25 cellular contexts compared by ENCODE assay signal in the genomic region with DNA sequence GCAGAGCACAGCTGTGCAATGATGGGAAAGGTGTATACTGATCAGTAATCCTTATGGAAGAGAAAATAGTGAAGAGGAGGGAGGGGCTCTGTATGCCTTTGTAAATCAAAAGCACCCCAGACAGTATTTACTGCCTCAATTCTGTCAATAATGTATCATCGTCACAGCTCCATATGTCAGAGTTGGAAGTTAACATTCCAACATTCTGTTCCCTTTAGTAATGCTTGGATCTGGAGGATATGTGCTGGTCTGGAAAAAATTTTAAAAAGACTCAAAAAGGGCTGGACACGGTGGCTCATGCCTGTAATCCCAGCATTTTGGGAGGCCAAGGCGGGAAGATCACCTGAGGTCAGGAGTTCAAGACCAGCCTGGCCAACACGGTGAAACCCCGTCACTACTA.
"Had no signal": no experiment of that assay in that cellular context is flagged by ENCODE, and none has a peak within 500 bp of the region (broad histone marks: within the 10 kb centered on the region; RNA-seq: fewer than 3 reads in every experiment).

No MANE protein-coding gene starts in this region.

- H3K36me3 ChIP-seq: left lung, lower lobe of right lung, pancreas, prostate gland, spleen, tibial nerve, upper lobe of right lung had no signal

- DNase-seq: hypothalamus; immature natural killer cell; kidney; left colon; left lung; lower lobe of right lung; mammary epithelial cell; naive thymus-derived CD8-positive, alpha-beta T cell; nucleus accumbens; pancreas; posterior cingulate gyrus; retina; right cardiac atrium; spleen; stimulated activated CD4-positive, alpha-beta T cell treated with anti-CD3 and anti-CD28 coated beads, Interleukin-4, amount 100 ng/mL, for 4 hours; stimulated activated CD8-positive, alpha-beta memory T cell treated with anti-CD3 and anti-CD28 coated beads, Interleukin-4, amount 100 ng/mL, for 48 hours; stimulated activated naive CD4-positive, alpha-beta T cell treated with Interleukin-2 at 50 U/mL for 16 hours; stimulated activated naive CD8-positive, alpha-beta T cell treated with anti-CD3 and anti-CD28 coated beads, Interleukin-15, amount 100 ng/mL, for 72 hours; substantia nigra; upper lobe of right lung had no signal

- H3K9me3 ChIP-seq: left lung, lower lobe of right lung, pancreas, prostate gland, spleen, tibial nerve, upper lobe of right lung had no signal

- H3K4me1 ChIP-seq: left lung, lower lobe of right lung, prostate gland, spleen, tibial nerve, upper lobe of right lung had no signal

- ATAC-seq: left colon; left lung; lower lobe of right lung; naive thymus-derived CD8-positive, alpha-beta T cell; pancreas; right cardiac atrium; sciatic nerve; stimulated activated memory B cell treated with anti-CD40 and anti-IgM and Interleukin-4, amounts not matched to agents 10 μg/mL and 1 μg/mL and 100 μg/mL, for 72 hours; stimulated activated naive CD8-positive, alpha-beta T cell treated with anti-CD3 and anti-CD28 coated beads, Interleukin-15, amount 100 ng/mL, for 72 hours; upper lobe of right lung had no signal

- H3K27me3 ChIP-seq: left lung, pancreas, spleen, tibial nerve, upper lobe of right lung had no signal

- H3K27ac ChIP-seq: left lung, lower lobe of right lung, pancreas, prostate gland, skin epidermis, spleen, tibial nerve, upper lobe of right lung had no signal

- H3K4me3 ChIP-seq: left lung, lower lobe of right lung, pancreas, prostate gland, skin epidermis, spleen, tibial nerve, upper lobe of right lung had no signal
